Comparison of ENCODE assay signal across 1 cellular context in the genomic region with DNA sequence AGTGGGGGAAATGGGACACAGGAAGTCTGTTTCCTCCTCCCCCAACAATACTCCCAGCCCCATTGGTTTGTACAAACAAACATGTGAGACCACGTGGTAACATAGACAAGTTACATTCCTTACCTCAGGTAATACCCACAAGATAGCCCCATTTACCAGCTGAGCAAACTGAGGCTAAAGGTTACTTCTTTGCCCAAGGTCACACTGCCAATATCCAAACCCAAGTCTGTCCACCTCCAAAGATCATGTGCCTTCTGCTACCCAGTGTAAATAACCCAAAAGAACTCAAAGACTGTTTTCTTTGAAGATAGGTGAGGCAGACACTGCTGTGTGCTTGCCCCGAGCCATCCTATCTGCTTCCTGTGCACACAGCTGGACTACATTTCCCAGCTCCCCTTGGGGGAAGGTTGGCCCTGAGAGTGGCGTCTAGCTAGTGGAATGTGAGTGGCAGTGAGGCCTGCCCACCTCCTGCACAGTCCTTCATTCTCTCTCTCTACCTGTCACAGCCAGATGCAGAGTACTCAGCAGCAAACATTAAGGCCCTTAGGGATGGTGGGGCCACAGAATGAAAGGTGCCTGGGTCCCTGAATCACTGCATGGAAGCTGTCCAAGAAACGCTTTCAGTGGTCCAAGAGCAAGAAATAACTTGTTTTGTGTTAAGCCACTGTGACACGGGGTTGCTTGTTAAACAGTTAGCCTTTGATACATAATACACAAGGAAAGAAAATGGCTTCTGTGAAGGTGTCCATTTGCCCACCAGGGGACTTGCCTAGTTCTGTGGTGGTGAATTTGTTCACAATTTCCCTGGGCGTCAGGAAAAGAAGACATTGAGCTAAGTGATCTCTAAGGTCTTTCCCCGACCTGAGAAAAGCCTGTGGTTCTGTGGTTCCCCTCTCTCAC.
TF ChIP-seq lines count a peak whose summit lies in the region.

No MANE protein-coding gene starts in this region.

TF ChIP-seq in K562, 482 proteins besides CTCF, POLR2A, EP300 and RAD21 (continued from another document and continues in another):
- TF ChIP-seq ZNF408 (CRISPR knock-in tag; IDR thresholded peaks at IDR 0.05; ENCODE audit: low read depth) (no peak), ARID2 (IDR thresholded peaks at IDR 0.05) (no peak), ZNF347 (CRISPR knock-in tag; IDR thresholded peaks at IDR 0.05; ENCODE audit: low read depth) (no peak), ZNF280A (IDR thresholded peaks at IDR 0.05; ENCODE audit: low read depth, partially characterized antibody) (no peak), NBN (IDR thresholded peaks at IDR 0.05; ENCODE audit: low read depth) (no peak), HDAC3 (IDR thresholded peaks at IDR 0.05; ENCODE audit: borderline replicate concordance, partially characterized antibody) (no peak), ZNF143 (CRISPR knock-in tag; IDR thresholded peaks at IDR 0.05) (peak; percentile 68), USF2 (CRISPR knock-in tag; IDR thresholded peaks at IDR 0.05) (no peak), ZNF12 (CRISPR knock-in tag; IDR thresholded peaks at IDR 0.05) (no peak), HDAC2 (IDR thresholded peaks at IDR 0.05) (peak; percentile 62), SP1 (CRISPR knock-in tag; IDR thresholded peaks at IDR 0.05) (no peak), BCOR (IDR thresholded peaks at IDR 0.05) (peak; percentile 98), ZNF212 (CRISPR knock-in tag; IDR thresholded peaks at IDR 0.05) (no peak), CBX1 (IDR thresholded peaks at IDR 0.05; ENCODE audit: low read depth) (peak; percentile 53), RFX1 (IDR thresholded peaks at IDR 0.05) (no peak), CBX3 (IDR thresholded peaks at IDR 0.05; ENCODE audit: borderline replicate concordance in 1 of 2, low read length in 2 of 2) (peak in 1 of 2 experiments; percentile 80; a peak in 2 of 3 replicates), MXD1 (CRISPR knock-in tag; IDR thresholded peaks at IDR 0.05; ENCODE audit: borderline replicate concordance, poor library complexity, severe bottlenecking) (no peak), ZNF699 (CRISPR knock-in tag; IDR thresholded peaks at IDR 0.05; ENCODE audit: insufficient replicate concordance) (no peak), YY1 (IDR thresholded peaks at IDR 0.05; ENCODE audit: borderline replicate concordance in 1 of 3, control insufficient read depth in 1 of 3, extremely low read depth in 1 of 3, insufficient read depth in 3 of 3, insufficient read length in 1 of 3, insufficient replicate concordance in 2 of 3, low read depth in 1 of 3, low read length in 2 of 3) (peak in 1 of 3 experiments; percentile 5), SOX6 (IDR thresholded peaks at IDR 0.05) (no peak), ARID3A (IDR thresholded peaks at IDR 0.05; ENCODE audit: borderline replicate concordance, low read depth, low read length) (no peak), DPF2 (IDR thresholded peaks at IDR 0.05) (no peak), SMARCA5 (IDR thresholded peaks at IDR 0.05) (peak; percentile 80), ASH1L (IDR thresholded peaks at IDR 0.05; ENCODE audit: borderline replicate concordance, low read depth, partially characterized antibody) (no peak), LCOR (CRISPR knock-in tag; IDR thresholded peaks at IDR 0.05) (no peak), STAG1 (CRISPR knock-in tag; IDR thresholded peaks at IDR 0.05; ENCODE audit: borderline replicate concordance) (no peak), LARP7 (IDR thresholded peaks at IDR 0.05) (no peak), ZNF395 (CRISPR knock-in tag; IDR thresholded peaks at IDR 0.05) (no peak), POLR2AphosphoS5 (IDR thresholded peaks at IDR 0.05; ENCODE audit: control insufficient read depth, insufficient read depth, low read depth, low read length) (no peak), KDM1A (IDR thresholded peaks at IDR 0.05) (peak; percentile 74 to 85), IFI16 (CRISPR knock-in tag; IDR thresholded peaks at IDR 0.05) (no peak), HMG20A (CRISPR knock-in tag; conservative IDR thresholded peaks at IDR 0.05) (no peak), TCF3 (CRISPR knock-in tag; IDR thresholded peaks at IDR 0.05) (no peak), ZNF785 (CRISPR knock-in tag; IDR thresholded peaks at IDR 0.05) (no peak), TAF7 (tag; IDR thresholded peaks at IDR 0.05) (no peak), KLF16 (IDR thresholded peaks at IDR 0.05) (no peak), STAT5A (IDR thresholded peaks at IDR 0.05; ENCODE audit: borderline replicate concordance, low read length) (no peak), TFAM (CRISPR knock-in tag; conservative IDR thresholded peaks at IDR 0.05) (no peak), PHB (CRISPR knock-in tag; IDR thresholded peaks at IDR 0.05) (no peak)
- TF ChIP-seq, protein P1, sequence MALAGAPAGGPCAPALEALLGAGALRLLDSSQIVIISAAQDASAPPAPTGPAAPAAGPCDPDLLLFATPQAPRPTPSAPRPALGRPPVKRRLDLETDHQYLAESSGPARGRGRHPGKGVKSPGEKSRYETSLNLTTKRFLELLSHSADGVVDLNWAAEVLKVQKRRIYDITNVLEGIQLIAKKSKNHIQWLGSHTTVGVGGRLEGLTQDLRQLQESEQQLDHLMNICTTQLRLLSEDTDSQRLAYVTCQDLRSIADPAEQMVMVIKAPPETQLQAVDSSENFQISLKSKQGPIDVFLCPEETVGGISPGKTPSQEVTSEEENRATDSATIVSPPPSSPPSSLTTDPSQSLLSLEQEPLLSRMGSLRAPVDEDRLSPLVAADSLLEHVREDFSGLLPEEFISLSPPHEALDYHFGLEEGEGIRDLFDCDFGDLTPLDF (CRISPR knock-in tag; IDR thresholded peaks at IDR 0.05) = no peak
- TF ChIP-seq, protein P2, sequence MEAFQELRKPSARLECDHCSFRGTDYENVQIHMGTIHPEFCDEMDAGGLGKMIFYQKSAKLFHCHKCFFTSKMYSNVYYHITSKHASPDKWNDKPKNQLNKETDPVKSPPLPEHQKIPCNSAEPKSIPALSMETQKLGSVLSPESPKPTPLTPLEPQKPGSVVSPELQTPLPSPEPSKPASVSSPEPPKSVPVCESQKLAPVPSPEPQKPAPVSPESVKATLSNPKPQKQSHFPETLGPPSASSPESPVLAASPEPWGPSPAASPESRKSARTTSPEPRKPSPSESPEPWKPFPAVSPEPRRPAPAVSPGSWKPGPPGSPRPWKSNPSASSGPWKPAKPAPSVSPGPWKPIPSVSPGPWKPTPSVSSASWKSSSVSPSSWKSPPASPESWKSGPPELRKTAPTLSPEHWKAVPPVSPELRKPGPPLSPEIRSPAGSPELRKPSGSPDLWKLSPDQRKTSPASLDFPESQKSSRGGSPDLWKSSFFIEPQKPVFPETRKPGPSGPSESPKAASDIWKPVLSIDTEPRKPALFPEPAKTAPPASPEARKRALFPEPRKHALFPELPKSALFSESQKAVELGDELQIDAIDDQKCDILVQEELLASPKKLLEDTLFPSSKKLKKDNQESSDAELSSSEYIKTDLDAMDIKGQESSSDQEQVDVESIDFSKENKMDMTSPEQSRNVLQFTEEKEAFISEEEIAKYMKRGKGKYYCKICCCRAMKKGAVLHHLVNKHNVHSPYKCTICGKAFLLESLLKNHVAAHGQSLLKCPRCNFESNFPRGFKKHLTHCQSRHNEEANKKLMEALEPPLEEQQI (IDR thresholded peaks at IDR 0.05) = peak; percentile 32; the same call in 1 of the 2 replicates
- TF ChIP-seq, protein P3, sequence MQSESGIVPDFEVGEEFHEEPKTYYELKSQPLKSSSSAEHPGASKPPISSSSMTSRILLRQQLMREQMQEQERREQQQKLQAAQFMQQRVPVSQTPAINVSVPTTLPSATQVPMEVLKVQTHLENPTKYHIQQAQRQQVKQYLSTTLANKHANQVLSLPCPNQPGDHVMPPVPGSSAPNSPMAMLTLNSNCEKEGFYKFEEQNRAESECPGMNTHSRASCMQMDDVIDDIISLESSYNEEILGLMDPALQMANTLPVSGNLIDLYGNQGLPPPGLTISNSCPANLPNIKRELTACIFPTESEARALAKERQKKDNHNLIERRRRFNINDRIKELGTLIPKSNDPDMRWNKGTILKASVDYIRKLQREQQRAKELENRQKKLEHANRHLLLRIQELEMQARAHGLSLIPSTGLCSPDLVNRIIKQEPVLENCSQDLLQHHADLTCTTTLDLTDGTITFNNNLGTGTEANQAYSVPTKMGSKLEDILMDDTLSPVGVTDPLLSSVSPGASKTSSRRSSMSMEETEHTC (IDR thresholded peaks at IDR 0.05) = no peak
- TF ChIP-seq, protein P4, sequence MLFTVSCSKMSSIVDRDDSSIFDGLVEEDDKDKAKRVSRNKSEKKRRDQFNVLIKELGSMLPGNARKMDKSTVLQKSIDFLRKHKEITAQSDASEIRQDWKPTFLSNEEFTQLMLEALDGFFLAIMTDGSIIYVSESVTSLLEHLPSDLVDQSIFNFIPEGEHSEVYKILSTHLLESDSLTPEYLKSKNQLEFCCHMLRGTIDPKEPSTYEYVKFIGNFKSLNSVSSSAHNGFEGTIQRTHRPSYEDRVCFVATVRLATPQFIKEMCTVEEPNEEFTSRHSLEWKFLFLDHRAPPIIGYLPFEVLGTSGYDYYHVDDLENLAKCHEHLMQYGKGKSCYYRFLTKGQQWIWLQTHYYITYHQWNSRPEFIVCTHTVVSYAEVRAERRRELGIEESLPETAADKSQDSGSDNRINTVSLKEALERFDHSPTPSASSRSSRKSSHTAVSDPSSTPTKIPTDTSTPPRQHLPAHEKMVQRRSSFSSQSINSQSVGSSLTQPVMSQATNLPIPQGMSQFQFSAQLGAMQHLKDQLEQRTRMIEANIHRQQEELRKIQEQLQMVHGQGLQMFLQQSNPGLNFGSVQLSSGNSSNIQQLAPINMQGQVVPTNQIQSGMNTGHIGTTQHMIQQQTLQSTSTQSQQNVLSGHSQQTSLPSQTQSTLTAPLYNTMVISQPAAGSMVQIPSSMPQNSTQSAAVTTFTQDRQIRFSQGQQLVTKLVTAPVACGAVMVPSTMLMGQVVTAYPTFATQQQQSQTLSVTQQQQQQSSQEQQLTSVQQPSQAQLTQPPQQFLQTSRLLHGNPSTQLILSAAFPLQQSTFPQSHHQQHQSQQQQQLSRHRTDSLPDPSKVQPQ (CRISPR knock-in tag; IDR thresholded peaks at IDR 0.05; ENCODE audit: borderline replicate concordance) = no peak
- TF ChIP-seq, protein P5, sequence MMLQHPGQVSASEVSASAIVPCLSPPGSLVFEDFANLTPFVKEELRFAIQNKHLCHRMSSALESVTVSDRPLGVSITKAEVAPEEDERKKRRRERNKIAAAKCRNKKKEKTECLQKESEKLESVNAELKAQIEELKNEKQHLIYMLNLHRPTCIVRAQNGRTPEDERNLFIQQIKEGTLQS (IDR thresholded peaks at IDR 0.05) = no peak
- TF ChIP-seq, protein P5 (CRISPR knock-in tag; conservative IDR thresholded peaks at IDR 0.05) = no peak
- TF ChIP-seq, protein P6, sequence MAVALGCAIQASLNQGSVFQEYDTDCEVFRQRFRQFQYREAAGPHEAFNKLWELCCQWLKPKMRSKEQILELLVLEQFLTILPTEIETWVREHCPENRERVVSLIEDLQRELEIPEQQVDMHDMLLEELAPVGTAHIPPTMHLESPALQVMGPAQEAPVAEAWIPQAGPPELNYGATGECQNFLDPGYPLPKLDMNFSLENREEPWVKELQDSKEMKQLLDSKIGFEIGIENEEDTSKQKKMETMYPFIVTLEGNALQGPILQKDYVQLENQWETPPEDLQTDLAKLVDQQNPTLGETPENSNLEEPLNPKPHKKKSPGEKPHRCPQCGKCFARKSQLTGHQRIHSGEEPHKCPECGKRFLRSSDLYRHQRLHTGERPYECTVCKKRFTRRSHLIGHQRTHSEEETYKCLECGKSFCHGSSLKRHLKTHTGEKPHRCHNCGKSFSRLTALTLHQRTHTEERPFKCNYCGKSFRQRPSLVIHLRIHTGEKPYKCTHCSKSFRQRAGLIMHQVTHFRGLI (CRISPR knock-in tag; IDR thresholded peaks at IDR 0.05) = no peak
